2 cellular contexts compared by ENCODE assay signal in the genomic region with DNA sequence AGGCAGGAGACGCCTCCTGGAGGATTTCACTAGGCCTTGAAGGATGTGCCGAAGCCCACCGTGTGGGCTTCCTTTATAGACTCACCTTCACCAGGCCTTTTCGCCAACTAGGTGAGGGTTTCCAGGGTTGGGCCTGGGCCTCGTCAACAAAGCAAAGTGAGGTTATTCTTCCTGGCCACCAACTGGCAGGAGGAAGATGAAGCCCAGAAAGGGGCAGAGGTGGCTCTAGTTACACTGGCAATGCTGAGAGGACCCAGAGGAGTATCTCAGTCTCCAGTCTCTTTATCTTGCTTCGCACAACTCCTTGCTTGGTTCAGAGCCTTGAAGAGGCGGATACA.
TF ChIP-seq lines count a peak whose summit lies in the region.

No MANE protein-coding gene starts in this region.

TF ChIP-seq in A549, 52 proteins besides CTCF, POLR2A, EP300 and RAD21:
- TF ChIP-seq, protein P1, sequence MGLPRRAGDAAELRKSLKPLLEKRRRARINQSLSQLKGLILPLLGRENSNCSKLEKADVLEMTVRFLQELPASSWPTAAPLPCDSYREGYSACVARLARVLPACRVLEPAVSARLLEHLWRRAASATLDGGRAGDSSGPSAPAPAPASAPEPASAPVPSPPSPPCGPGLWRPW (IDR thresholded peaks at IDR 0.05): no peak
- TF ChIP-seq, protein P2, sequence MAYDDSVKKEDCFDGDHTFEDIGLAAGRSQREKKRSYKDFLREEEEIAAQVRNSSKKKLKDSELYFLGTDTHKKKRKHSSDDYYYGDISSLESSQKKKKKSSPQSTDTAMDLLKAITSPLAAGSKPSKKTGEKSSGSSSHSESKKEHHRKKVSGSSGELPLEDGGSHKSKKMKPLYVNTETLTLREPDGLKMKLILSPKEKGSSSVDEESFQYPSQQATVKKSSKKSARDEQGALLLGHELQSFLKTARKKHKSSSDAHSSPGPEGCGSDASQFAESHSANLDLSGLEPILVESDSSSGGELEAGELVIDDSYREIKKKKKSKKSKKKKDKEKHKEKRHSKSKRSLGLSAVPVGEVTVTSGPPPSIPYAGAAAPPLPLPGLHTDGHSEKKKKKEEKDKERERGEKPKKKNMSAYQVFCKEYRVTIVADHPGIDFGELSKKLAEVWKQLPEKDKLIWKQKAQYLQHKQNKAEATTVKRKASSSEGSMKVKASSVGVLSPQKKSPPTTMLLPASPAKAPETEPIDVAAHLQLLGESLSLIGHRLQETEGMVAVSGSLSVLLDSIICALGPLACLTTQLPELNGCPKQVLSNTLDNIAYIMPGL (CRISPR knock-in tag; IDR thresholded peaks at IDR 0.05; ENCODE audit: borderline replicate concordance): no peak
- TF ChIP-seq USF2 (IDR thresholded peaks at IDR 0.05): no peak
- no peak for TF ChIP-seq HDAC2 (IDR thresholded peaks at IDR 0.05)
- no peak for TF ChIP-seq FOXS1 (CRISPR knock-in tag; IDR thresholded peaks at IDR 0.05)
- no peak for TF ChIP-seq ZC3H11A (IDR thresholded peaks at IDR 0.05)
- TF ChIP-seq, protein P3, sequence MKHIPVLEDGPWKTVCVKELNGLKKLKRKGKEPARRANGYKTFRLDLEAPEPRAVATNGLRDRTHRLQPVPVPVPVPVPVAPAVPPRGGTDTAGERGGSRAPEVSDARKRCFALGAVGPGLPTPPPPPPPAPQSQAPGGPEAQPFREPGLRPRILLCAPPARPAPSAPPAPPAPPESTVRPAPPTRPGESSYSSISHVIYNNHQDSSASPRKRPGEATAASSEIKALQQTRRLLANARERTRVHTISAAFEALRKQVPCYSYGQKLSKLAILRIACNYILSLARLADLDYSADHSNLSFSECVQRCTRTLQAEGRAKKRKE (CRISPR knock-in tag; IDR thresholded peaks at IDR 0.05; ENCODE audit: low read depth): no peak
- no peak for TF ChIP-seq HOXA7 (CRISPR knock-in tag; IDR thresholded peaks at IDR 0.05)
- TF ChIP-seq ZFP36 (IDR thresholded peaks at IDR 0.05; ENCODE audit: borderline replicate concordance, partially characterized antibody): no peak
- TF ChIP-seq MYC (IDR thresholded peaks at IDR 0.05; ENCODE audit: borderline replicate concordance, low read length): no peak
- no peak for TF ChIP-seq RFX5 (IDR thresholded peaks at IDR 0.05)
- TF ChIP-seq ZSCAN20 (CRISPR knock-in tag; IDR thresholded peaks at IDR 0.05): no peak
- TF ChIP-seq HEYL (CRISPR knock-in tag; IDR thresholded peaks at IDR 0.05): no peak
- TF ChIP-seq SREBF2 (IDR thresholded peaks at IDR 0.05): no peak
- TF ChIP-seq, protein P4, sequence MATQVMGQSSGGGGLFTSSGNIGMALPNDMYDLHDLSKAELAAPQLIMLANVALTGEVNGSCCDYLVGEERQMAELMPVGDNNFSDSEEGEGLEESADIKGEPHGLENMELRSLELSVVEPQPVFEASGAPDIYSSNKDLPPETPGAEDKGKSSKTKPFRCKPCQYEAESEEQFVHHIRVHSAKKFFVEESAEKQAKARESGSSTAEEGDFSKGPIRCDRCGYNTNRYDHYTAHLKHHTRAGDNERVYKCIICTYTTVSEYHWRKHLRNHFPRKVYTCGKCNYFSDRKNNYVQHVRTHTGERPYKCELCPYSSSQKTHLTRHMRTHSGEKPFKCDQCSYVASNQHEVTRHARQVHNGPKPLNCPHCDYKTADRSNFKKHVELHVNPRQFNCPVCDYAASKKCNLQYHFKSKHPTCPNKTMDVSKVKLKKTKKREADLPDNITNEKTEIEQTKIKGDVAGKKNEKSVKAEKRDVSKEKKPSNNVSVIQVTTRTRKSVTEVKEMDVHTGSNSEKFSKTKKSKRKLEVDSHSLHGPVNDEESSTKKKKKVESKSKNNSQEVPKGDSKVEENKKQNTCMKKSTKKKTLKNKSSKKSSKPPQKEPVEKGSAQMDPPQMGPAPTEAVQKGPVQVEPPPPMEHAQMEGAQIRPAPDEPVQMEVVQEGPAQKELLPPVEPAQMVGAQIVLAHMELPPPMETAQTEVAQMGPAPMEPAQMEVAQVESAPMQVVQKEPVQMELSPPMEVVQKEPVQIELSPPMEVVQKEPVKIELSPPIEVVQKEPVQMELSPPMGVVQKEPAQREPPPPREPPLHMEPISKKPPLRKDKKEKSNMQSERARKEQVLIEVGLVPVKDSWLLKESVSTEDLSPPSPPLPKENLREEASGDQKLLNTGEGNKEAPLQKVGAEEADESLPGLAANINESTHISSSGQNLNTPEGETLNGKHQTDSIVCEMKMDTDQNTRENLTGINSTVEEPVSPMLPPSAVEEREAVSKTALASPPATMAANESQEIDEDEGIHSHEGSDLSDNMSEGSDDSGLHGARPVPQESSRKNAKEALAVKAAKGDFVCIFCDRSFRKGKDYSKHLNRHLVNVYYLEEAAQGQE (IDR thresholded peaks at IDR 0.05): no peak
TF ChIP-seq in A549: peak in this region for 0.

TF ChIP-seq in IMR-90, 13 proteins besides CTCF, POLR2A, EP300 and RAD21:
- no peak for TF ChIP-seq CEBPB (IDR thresholded peaks at IDR 0.05; ENCODE audit: low read depth, low read length)
